1 cellular context compared by ENCODE assay signal in the genomic region with DNA sequence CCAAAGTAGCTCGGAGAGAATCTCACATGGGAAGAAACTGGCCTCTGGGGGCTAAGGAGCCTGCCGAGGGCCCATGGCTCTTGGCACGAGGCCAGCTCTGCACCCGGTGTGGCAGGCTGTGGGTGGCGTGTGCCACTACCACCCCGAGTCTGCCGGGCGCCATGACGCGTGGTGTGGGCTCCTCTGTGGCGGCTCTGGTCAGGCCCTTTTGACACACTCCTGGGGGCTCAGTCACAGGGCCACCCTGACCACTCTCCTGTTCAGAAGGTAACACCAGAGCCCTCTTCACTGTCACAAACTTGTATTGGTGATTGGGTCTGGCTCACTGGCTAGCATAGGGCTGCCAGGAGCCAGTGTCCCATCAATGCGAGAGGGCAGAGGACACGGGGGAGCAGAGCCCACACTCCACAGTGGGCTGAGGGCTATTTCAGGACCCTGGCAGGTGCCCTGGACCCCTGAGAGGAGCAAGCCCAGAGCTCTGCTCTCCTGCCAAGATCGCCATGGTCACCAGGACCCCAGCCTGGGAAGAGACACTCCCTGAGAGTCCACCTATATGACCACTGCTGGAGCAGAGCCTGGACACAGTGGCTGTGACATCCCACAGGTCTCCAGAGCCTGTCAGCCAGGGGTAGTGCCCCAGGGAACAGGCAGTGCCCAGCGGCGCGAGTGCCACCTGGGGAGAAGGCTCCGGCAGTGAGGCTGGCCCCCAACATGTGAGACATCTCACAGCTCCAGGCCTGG.
TF ChIP-seq lines count a peak whose summit lies in the region.

No MANE protein-coding gene starts in this region.

TF ChIP-seq in K562, 482 proteins besides CTCF, POLR2A, EP300 and RAD21 (continued from another document):
- TF ChIP-seq, protein P1, sequence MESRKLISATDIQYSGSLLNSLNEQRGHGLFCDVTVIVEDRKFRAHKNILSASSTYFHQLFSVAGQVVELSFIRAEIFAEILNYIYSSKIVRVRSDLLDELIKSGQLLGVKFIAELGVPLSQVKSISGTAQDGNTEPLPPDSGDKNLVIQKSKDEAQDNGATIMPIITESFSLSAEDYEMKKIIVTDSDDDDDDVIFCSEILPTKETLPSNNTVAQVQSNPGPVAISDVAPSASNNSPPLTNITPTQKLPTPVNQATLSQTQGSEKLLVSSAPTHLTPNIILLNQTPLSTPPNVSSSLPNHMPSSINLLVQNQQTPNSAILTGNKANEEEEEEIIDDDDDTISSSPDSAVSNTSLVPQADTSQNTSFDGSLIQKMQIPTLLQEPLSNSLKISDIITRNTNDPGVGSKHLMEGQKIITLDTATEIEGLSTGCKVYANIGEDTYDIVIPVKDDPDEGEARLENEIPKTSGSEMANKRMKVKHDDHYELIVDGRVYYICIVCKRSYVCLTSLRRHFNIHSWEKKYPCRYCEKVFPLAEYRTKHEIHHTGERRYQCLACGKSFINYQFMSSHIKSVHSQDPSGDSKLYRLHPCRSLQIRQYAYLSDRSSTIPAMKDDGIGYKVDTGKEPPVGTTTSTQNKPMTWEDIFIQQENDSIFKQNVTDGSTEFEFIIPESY (CRISPR knock-in tag; IDR thresholded peaks at IDR 0.05) = no peak
- TF ChIP-seq RBM14 (IDR thresholded peaks at IDR 0.05; ENCODE audit: borderline replicate concordance, insufficient read depth, low read depth, low read length) (0 out of 2 replicates have a peak, but pooled peaks have one; percentile 92), MECOM (CRISPR knock-in tag; IDR thresholded peaks at IDR 0.05) (no peak), TAL1 (IDR thresholded peaks at IDR 0.05) (no peak), RBBP5 (IDR thresholded peaks at IDR 0.05; ENCODE audit: borderline replicate concordance, insufficient read depth, low read length, poor library complexity, severe bottlenecking) (peak; percentile 20), ZNF316 (IDR thresholded peaks at IDR 0.05) (no peak), MCM3 (IDR thresholded peaks at IDR 0.05) (no peak), HNRNPH1 (optimal IDR thresholded peaks at IDR 0.05; ENCODE audit: low read depth, low read length) (no peak), ZNF143 (CRISPR knock-in tag; IDR thresholded peaks at IDR 0.05) (no peak), NR4A1 (CRISPR knock-in tag; IDR thresholded peaks at IDR 0.05) (0 out of 2 replicates have a peak, but pooled peaks have one; percentile 59), NR4A1 (tag; IDR thresholded peaks at IDR 0.05) (no peak), ZNF282 (CRISPR knock-in tag; IDR thresholded peaks at IDR 0.05) (peak; percentile 87; the same call in 1 of the 2 replicates), DNMT1 (IDR thresholded peaks at IDR 0.05) (no peak), NCOA1 (IDR thresholded peaks at IDR 0.05; ENCODE audit: low read depth) (no peak), ZNF57 (CRISPR knock-in tag; IDR thresholded peaks at IDR 0.05) (0 out of 2 replicates have a peak, but pooled peaks have one; percentile 2), THRAP3 (IDR thresholded peaks at IDR 0.05; ENCODE audit: borderline replicate concordance) (no peak), NFYB (IDR thresholded peaks at IDR 0.05; ENCODE audit: extremely low read depth, insufficient read length) (no peak)
- TF ChIP-seq, protein P2, sequence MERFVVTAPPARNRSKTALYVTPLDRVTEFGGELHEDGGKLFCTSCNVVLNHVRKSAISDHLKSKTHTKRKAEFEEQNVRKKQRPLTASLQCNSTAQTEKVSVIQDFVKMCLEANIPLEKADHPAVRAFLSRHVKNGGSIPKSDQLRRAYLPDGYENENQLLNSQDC (CRISPR knock-in tag; IDR thresholded peaks at IDR 0.05) = no peak
- TF ChIP-seq, protein P3, sequence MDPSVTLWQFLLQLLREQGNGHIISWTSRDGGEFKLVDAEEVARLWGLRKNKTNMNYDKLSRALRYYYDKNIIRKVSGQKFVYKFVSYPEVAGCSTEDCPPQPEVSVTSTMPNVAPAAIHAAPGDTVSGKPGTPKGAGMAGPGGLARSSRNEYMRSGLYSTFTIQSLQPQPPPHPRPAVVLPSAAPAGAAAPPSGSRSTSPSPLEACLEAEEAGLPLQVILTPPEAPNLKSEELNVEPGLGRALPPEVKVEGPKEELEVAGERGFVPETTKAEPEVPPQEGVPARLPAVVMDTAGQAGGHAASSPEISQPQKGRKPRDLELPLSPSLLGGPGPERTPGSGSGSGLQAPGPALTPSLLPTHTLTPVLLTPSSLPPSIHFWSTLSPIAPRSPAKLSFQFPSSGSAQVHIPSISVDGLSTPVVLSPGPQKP (CRISPR knock-in tag; IDR thresholded peaks at IDR 0.05) = peak; percentile 83; the same call in 1 of the 2 replicates
